ENCODE assay signal across 20 cellular contexts in genomic region chr5:171628344-171628743, GRCh38.
DNase-seq lines count a peak whose midpoint lies in the region; ATAC-seq and TF ChIP-seq lines count a peak whose summit lies in the region.
"Had no signal": no experiment of that assay in that cellular context is flagged by ENCODE, and none has a peak within 500 bp of the region (broad histone marks: within the 10 kb centered on the region; RNA-seq: fewer than 3 reads in every experiment).

No MANE protein-coding gene starts in this region.

- no peaks in the 10 kb centered on the region for H3K27me3 ChIP-seq in sigmoid colon

- ATAC-seq in T-helper 17 cell: no peak

- 79 to 85% methylated on average over 8 of the region's 8 CpGs for WGBS in sigmoid colon, 2 donors

- no peak for TF ChIP-seq POLR2A in sigmoid colon (IDR thresholded peaks at IDR 0.05)

- H3K27ac Mint-ChIP-seq in MCF 10A (ENCODE audit: low read depth, unreplicated experiment): no peak overlapping the region
- no peak overlapping the region for H3K27ac Mint-ChIP-seq in T-helper 17 cell
- H3K27ac Mint-ChIP-seq: CD4-positive, alpha-beta T cell; HFFc6 had no signal

- H3K4me1 Mint-ChIP-seq in MCF 10A (ENCODE audit: insufficient read depth, unreplicated experiment) (peaks cover 8% of the 10 kb centered on the region), T-helper 17 cell (peaks cover 2% of the 10 kb centered on the region)

- H3K27me3 Mint-ChIP-seq in MCF 10A (ENCODE audit: insufficient read depth, unreplicated experiment): peaks cover 3% of the 10 kb centered on the region
- peaks cover 41% of the 10 kb centered on the region for H3K27me3 Mint-ChIP-seq in T-helper 17 cell

- no peaks in the 10 kb centered on the region for H3K9me3 ChIP-seq in sigmoid colon
- no peaks in the 10 kb centered on the region for H3K9me3 ChIP-seq in T-helper 17 cell (ENCODE audit: control insufficient read depth, low read length, poor library complexity, severe bottlenecking)

- POLR2A ChIA-PET in MCF 10A (lab: Yijun Ruan, JAX): no interaction called here

- no peaks in the 10 kb centered on the region for H3K36me3 ChIP-seq in sigmoid colon

- no peak overlapping the region for H3K4me3 ChIP-seq in sigmoid colon

- TF ChIP-seq EP300 in sigmoid colon (IDR thresholded peaks at IDR 0.05): no peak

- H3K4me3 Mint-ChIP-seq in MCF 10A (ENCODE audit: unreplicated experiment) (no peak overlapping the region), T-helper 17 cell (no peak overlapping the region)
- H3K4me3 Mint-ChIP-seq: CD4-positive, alpha-beta T cell; HFFc6 had no signal

- intact Hi-C loops in sigmoid colon (cut with DNase I): no loop called here
- intact Hi-C loops in MCF 10A (cut with micrococcal nuclease): no loop called here

- H3K9me3 Mint-ChIP-seq in MCF 10A (ENCODE audit: unreplicated experiment): no peaks in the 10 kb centered on the region
- H3K9me3 Mint-ChIP-seq: CD4-positive, alpha-beta T cell; HFFc6 had no signal

- BruUV-seq in MCF 10A (replicated peaks; lab: Mats Ljungman, UMichigan): no TSS peak

- no peak overlapping the region for H3K27ac ChIP-seq in sigmoid colon
- H3K27ac ChIP-seq: 22Rv1 had no signal

- CTCF ChIA-PET in MCF 10A (lab: Yijun Ruan, JAX): interaction anchor here (0.7 kb wide), 1 partner anchor 210 kb away, joined by 4 read pairs; no protein-coding TSS in a partner anchor

- no peaks in the 10 kb centered on the region for H3K36me3 Mint-ChIP-seq in MCF 10A (ENCODE audit: insufficient read depth, unreplicated experiment)
- H3K36me3 Mint-ChIP-seq in T-helper 17 cell (ENCODE audit: low read depth): peaks cover 3% of the 10 kb centered on the region

- TF ChIP-seq CTCF in sigmoid colon (IDR thresholded peaks at IDR 0.05) (no peak), MCF 10A (IDR thresholded peaks at IDR 0.05; ENCODE audit: unreplicated experiment) (no peak)

- DNase-seq in AG08395 (ENCODE audit: low spot score) (peak; percentile 20), M059J (ENCODE audit: low read depth) (peak; percentile 32), fibroblast of gingiva (ENCODE audit: low read depth) (peak; percentile 54), sigmoid colon (peak; percentile 61), MCF 10A (ENCODE audit: unreplicated experiment) (no peak), T-helper 17 cell (no peak)
- DNase-seq in activated CD4-positive, alpha-beta T cell treated with anti-CD3 and anti-CD28 coated beads for 1 hour: no peak
- no peak for DNase-seq in activated naive CD4-positive, alpha-beta T cell (lab: John Stamatoyannopoulos, UW)
- DNase-seq: CD4-positive, alpha-beta T cell; DMS153; HFFc6; Kasumi-1; NCI-H1092 treated with DMSO at 0.1 percent for 48 hours; NCI-H1694; NCI-H2081 treated with DMSO at 0.1 percent for 48 hours; NCI-H510A; NCI-H774; Right ventricle myocardium superior; SW 1271 had no signal

- peaks cover 0 to 14% (median 9%) of the 10 kb centered on the region in 4 donors for H3K4me1 ChIP-seq in sigmoid colon

Comparison
In these comparisons a context has a peak if more than half of its experiments do, and no peak if none do; other contexts are left out.
1. DNase-seq: peak in AG08395 (single experiment), M059J (single experiment), fibroblast of gingiva (single experiment) and sigmoid colon (single experiment); none in activated CD4-positive, alpha-beta T cell treated with anti-CD3 and anti-CD28 coated beads for 1 hour (single experiment), MCF 10A (single experiment), activated naive CD4-positive, alpha-beta T cell (0 of 4) and T-helper 17 cell (0 of 3).